12 cellular contexts compared by ENCODE assay signal in genomic region chr19:50327461-50328256, GRCh38. TPM values are rescaled to one million over a fixed set of nuclear protein-coding genes. Genes with fewer than 3 reads are reported as not detected.
DNase-seq lines count a peak whose midpoint lies in the region; ATAC-seq, FAIRE-seq and TF ChIP-seq lines count a peak whose summit lies in the region.
"Had no signal": no experiment of that assay in that cellular context is flagged by ENCODE, and none has a peak within 500 bp of the region (broad histone marks: within the 10 kb centered on the region; RNA-seq: fewer than 3 reads in every experiment).

No MANE protein-coding gene starts in this region.

- WGBS in K562 (ENCODE audit: insufficient coverage, low coverage, missing lambda C conversion rate) = 6% methylated on average over 10 of the region's 25 CpGs

- peaks cover 3% of the 10 kb centered on the region; the same call in 1 of the 2 replicates for H3K79me2 ChIP-seq in HCT116 (ENCODE audit: insufficient read depth, low read length)
- H3K79me2 ChIP-seq in K562 (ENCODE audit: control insufficient read depth, insufficient read depth, low read length) = peaks cover 28% of the 10 kb centered on the region

- no peak for DNase-seq in CD4-positive, alpha-beta memory T cell
- DNase-seq in HCT116 (ENCODE audit: low read depth, low spot score) = no peak
- DNase-seq in K562 (ENCODE audit: extremely low read depth in 1 of 4, low spot score in 3 of 4) = no peak
- no peak for DNase-seq in neural crest cell (ENCODE audit: low read depth, low spot score)
- DNase-seq in SW480 (ENCODE audit: low spot score) = no peak
- DNase-seq in NCI-H1930 (lab: John Stamatoyannopoulos, UW) = no peak
- DNase-seq: activated gamma-delta T cell, NCI-H1436 treated with DMSO at 0.1 percent for 48 hours had no signal

- H3K9me3 Mint-ChIP-seq in CD4-positive, alpha-beta memory T cell = peaks cover 0 to 29% (median 14%) of the 10 kb centered on the region in 8 donors
- H3K9me3 Mint-ChIP-seq in neural crest cell = no peaks in the 10 kb centered on the region

- H2AFZ ChIP-seq in HCT116 (ENCODE audit: low read depth, low read length, poor library complexity, severe bottlenecking) (no peak overlapping the region), K562 (ENCODE audit: low read depth, low read length) (no peak overlapping the region)

- H3K4me3 Mint-ChIP-seq in CD4-positive, alpha-beta memory T cell = peak overlapping the region; percentile 21 to 66 (median 62)
- H3K4me3 Mint-ChIP-seq in neural crest cell = peak overlapping the region; percentile 76

- ATAC-seq in HCT116 = no peak
- no peak for ATAC-seq in K562
- ATAC-seq in GM18511 (IDR thresholded peaks at IDR 0.05; ENCODE audit: unreplicated experiment) = no peak
- ATAC-seq in HG02938 (IDR thresholded peaks at IDR 0.05; ENCODE audit: unreplicated experiment) = no peak
- ATAC-seq: left lung had no signal

- RAD21 ChIA-PET in HCT116 (lab: Charles Lee; ENCODE audit: low non-redundant PET in 1 of 2, low total read pairs in 2 of 2, uncharacterized antibody in 2 of 2, unreplicated experiment in 2 of 2) = no interaction called here

- CTCF ChIA-PET in CD4-positive, alpha-beta memory T cell (lab: Charles Lee; ENCODE audit: partially characterized antibody) = interaction anchor here (0.6 kb wide), 1 partner anchor 43 kb away, joined by 3 read pairs; no protein-coding TSS in a partner anchor
- CTCF ChIA-PET in HCT116 (lab: Charles Lee) = interaction anchor here (1.7 to 1.9 kb wide), 2 partner anchors 8 to 41 kb away, joined by 4 to 10 read pairs; no protein-coding TSS in a partner anchor
- CTCF ChIA-PET in K562 (lab: Yijun Ruan, JAX; ENCODE audit: low intra/inter-chr PET ratio) = interaction anchor here (1.1 to 1.8 kb wide), 4 partner anchors 63 to 180 kb away, joined by 5 to 8 read pairs (median 6); no protein-coding TSS in a partner anchor

- BruUV-seq in HCT116 (replicated peaks; lab: Mats Ljungman, UMichigan) (no TSS peak), K562 (replicated peaks; lab: Mats Ljungman, UMichigan) (no TSS peak)

- TF ChIP-seq POLR2A in HCT116 (IDR thresholded peaks at IDR 0.05; ENCODE audit: borderline replicate concordance, extremely low read depth, insufficient read depth, insufficient read length) (no peak), K562 (conservative IDR thresholded peaks at IDR 0.05) (no peak)

- no peak overlapping the region for H3K27ac ChIP-seq in CD4-positive, alpha-beta memory T cell (ENCODE audit: low read depth, low read length)
- no peak overlapping the region for H3K27ac ChIP-seq in HCT116 (ENCODE audit: low read depth, low read length)
- no peak overlapping the region for H3K27ac ChIP-seq in K562 (ENCODE audit: extremely low read depth, low read depth, low read length)
- H3K27ac ChIP-seq: left lung had no signal

- in situ Hi-C loops in K562 (cut with MboI) = no loop called here

- no peak for TF ChIP-seq EP300 in K562 (IDR thresholded peaks at IDR 0.05; ENCODE audit: low read length)

- H3K36me3 Mint-ChIP-seq in CD4-positive, alpha-beta memory T cell = peaks cover 5 to 6% of the 10 kb centered on the region in 2 donors
- peaks cover 3% of the 10 kb centered on the region for H3K36me3 Mint-ChIP-seq in neural crest cell (ENCODE audit: low read depth)

- H3K9me2 ChIP-seq in HCT116 (ENCODE audit: insufficient read depth) = no peaks in the 10 kb centered on the region

- intact Hi-C loops in CD4-positive, alpha-beta memory T cell (cut with micrococcal nuclease) = no loop called here
- intact Hi-C loops in HCT116 (cut with micrococcal nuclease) (loop anchor here (2.0 kb wide), 1 partner anchor 163 kb away; no protein-coding TSS in a partner anchor), K562 (cut with micrococcal nuclease) (loop anchor here (5.0 kb wide), 1 partner anchor 60 kb away; no protein-coding TSS in a partner anchor)

- H3K4me1 Mint-ChIP-seq in CD4-positive, alpha-beta memory T cell = peaks cover 30 to 64% (median 50%) of the 10 kb centered on the region in 4 donors
- peaks cover 47% of the 10 kb centered on the region for H3K4me1 Mint-ChIP-seq in neural crest cell

- H3K9me3 ChIP-seq in CD4-positive, alpha-beta memory T cell (ENCODE audit: control insufficient read depth in 1 of 2, low read length in 2 of 2) = no peaks in the 10 kb centered on the region
- H3K9me3 ChIP-seq in HCT116 (ENCODE audit: control insufficient read depth in 1 of 2, insufficient read depth in 1 of 2, low read depth in 1 of 2, low read length in 2 of 2) = no peaks in the 10 kb centered on the region
- no peaks in the 10 kb centered on the region for H3K9me3 ChIP-seq in K562 (replicated peaks; ENCODE audit: control insufficient read depth, insufficient read depth, low read depth, low read length)
- H3K9me3 ChIP-seq: left lung had no signal

- FAIRE-seq in K562 (lab: Jason Lieb, UNC) = no peak

- H3K9me1 ChIP-seq in K562 (ENCODE audit: control insufficient read depth, insufficient read depth, low read length) = peaks cover 3% of the 10 kb centered on the region

- peaks cover 33% of the 10 kb centered on the region for H3K27me3 ChIP-seq in CD4-positive, alpha-beta memory T cell (ENCODE audit: insufficient read depth, low read length)
- H3K27me3 ChIP-seq in HCT116 (ENCODE audit: insufficient read depth, low read length) (no peaks in the 10 kb centered on the region), K562 (ENCODE audit: control insufficient read depth in 2 of 2, insufficient read depth in 2 of 2, low read length in 2 of 2) (no peaks in the 10 kb centered on the region)

- no peaks in the 10 kb centered on the region for H3K36me3 ChIP-seq in CD4-positive, alpha-beta memory T cell (ENCODE audit: insufficient read depth, low read length)
- peaks cover 0 to 6% of the 10 kb centered on the region in 2 experiments; a peak in 2 of 4 replicates for H3K36me3 ChIP-seq in HCT116 (ENCODE audit: control insufficient read depth in 1 of 2, insufficient read depth in 2 of 2, low read length in 2 of 2)
- peaks cover 11% of the 10 kb centered on the region; the same call in 1 of the 3 replicates for H3K36me3 ChIP-seq in K562 (ENCODE audit: control insufficient read depth, insufficient read depth, low read length)
- H3K36me3 ChIP-seq: left lung had no signal

- no peak overlapping the region for H3K4me3 ChIP-seq in CD4-positive, alpha-beta memory T cell (ENCODE audit: low read length in 2 of 2)
- peak overlapping the region; percentile 11 to 32; a peak in 3 of 4 replicates for H3K4me3 ChIP-seq in HCT116 (replicated peaks in 1 of 2; ENCODE audit: low read depth in 1 of 2, low read length in 2 of 2)
- peak overlapping the region; percentile 44 for H3K4me3 ChIP-seq in K562

- no peak for TF ChIP-seq CTCF in HCT116 (IDR thresholded peaks at IDR 0.05 in 2 of 3, conservative IDR thresholded peaks at IDR 0.05 in 1 of 3; ENCODE audit: borderline replicate concordance in 1 of 3, insufficient read depth in 1 of 3, low read depth in 2 of 3, low read length in 2 of 3)
- TF ChIP-seq CTCF in K562 (IDR thresholded peaks at IDR 0.05 in 2 of 3, conservative IDR thresholded peaks at IDR 0.05 in 1 of 3; ENCODE audit: insufficient read depth in 2 of 3, low read depth in 1 of 3, low read length in 3 of 3) = no peak
- no peak for TF ChIP-seq CTCF in neural crest cell (conservative IDR thresholded peaks at IDR 0.05)

- POLR2A ChIA-PET in CD4-positive, alpha-beta memory T cell (lab: Charles Lee; ENCODE audit: partially characterized antibody) = interaction anchor here (1.0 kb wide), 1 partner anchor 30 kb away, joined by 5 read pairs; no protein-coding TSS in a partner anchor
- POLR2A ChIA-PET in HCT116 (lab: Charles Lee) (no interaction called here), K562 (lab: Yijun Ruan, JAX) (no interaction called here)

- peaks cover 23 to 46% of the 10 kb centered on the region in 2 donors for H3K27me3 Mint-ChIP-seq in CD4-positive, alpha-beta memory T cell
- peaks cover 70% of the 10 kb centered on the region for H3K27me3 Mint-ChIP-seq in neural crest cell (ENCODE audit: low read depth)

- TF ChIP-seq RAD21 in HCT116 (IDR thresholded peaks at IDR 0.05; ENCODE audit: low read depth) (no peak), K562 (CRISPR knock-in tag; conservative IDR thresholded peaks at IDR 0.05 in 1 of 2, IDR thresholded peaks at IDR 0.05 in 1 of 2) (no peak)

- H4K20me1 ChIP-seq in HCT116 (ENCODE audit: insufficient read depth) = no peaks in the 10 kb centered on the region
- H4K20me1 ChIP-seq in K562 (replicated peaks; ENCODE audit: control insufficient read depth, insufficient read depth, low read length) = peaks cover 44% of the 10 kb centered on the region

- peak overlapping the region in 4 of 7 donors; percentile 42 to 78 (median 65) for H3K27ac Mint-ChIP-seq in CD4-positive, alpha-beta memory T cell
- no peak overlapping the region for H3K27ac Mint-ChIP-seq in neural crest cell (ENCODE audit: unreplicated experiment)

- H3K4me1 ChIP-seq in CD4-positive, alpha-beta memory T cell (ENCODE audit: insufficient read depth, low read length) = peaks cover 55% of the 10 kb centered on the region
- peaks cover 31 to 63% of the 10 kb centered on the region in 2 experiments for H3K4me1 ChIP-seq in HCT116 (ENCODE audit: control insufficient read depth in 1 of 2, insufficient read depth in 2 of 2, low read length in 2 of 2)
- H3K4me1 ChIP-seq in K562 (replicated peaks in 1 of 2; ENCODE audit: control insufficient read depth in 2 of 2, insufficient read depth in 2 of 2, low read length in 2 of 2) = peaks cover 36 to 75% of the 10 kb centered on the region in 2 experiments

- no peak overlapping the region for H3K9ac ChIP-seq in HCT116 (ENCODE audit: low read length)
- peak overlapping the region in 1 of 2 experiments; percentile 94; a peak in 2 of 4 replicates for H3K9ac ChIP-seq in K562 (ENCODE audit: insufficient read depth in 1 of 2, low read depth in 2 of 2, low read length in 2 of 2)

- peak overlapping the region; percentile 67 for H3K4me2 ChIP-seq in HCT116 (ENCODE audit: low read length)
- H3K4me2 ChIP-seq in K562 (ENCODE audit: insufficient read depth, low read length) = peak overlapping the region; percentile 78

RNA-seq across cellular contexts. Expression of gene KCNC3, which starts 1.5 kb away (rescaled TPM):
- 1 to 10 TPM; 1.6 to 1.7 TPM for total RNA-seq in CD4-positive, alpha-beta memory T cell
- not detected for polyA plus RNA-seq in CD4-positive, alpha-beta memory T cell
- total RNA-seq in HCT116 (2021; ENCODE audit: unreplicated experiment) = 6.9 TPM
- polyA plus RNA-seq in HCT116 (2012) = 2.9 and 4.6 TPM in 2 replicates
- total RNA-seq in K562 (2011; cell fraction: chromatin; rRNA removed; ENCODE audit: low replicate concordance) = 19.8 and 38.5 TPM in 2 replicates
- total RNA-seq in K562 (2011; cell fraction: nucleolus; rRNA removed) = 17.0 and 18.4 TPM in 2 replicates
- 18.8 and 48.6 TPM in 2 replicates for total RNA-seq in K562 (2011; cell fraction: nucleoplasm; rRNA removed)
- total RNA-seq in K562 (2014; rRNA removed) = 1.8 and 4.0 TPM in 2 replicates
- total RNA-seq in K562 (2014; rRNA removed; fragmentation: Illumina TruSeq; extraction: Trizol) = 1.4 and 1.7 TPM in 2 replicates
- total RNA-seq in K562 (2015; rRNA removed; fragmentation: Illumina TruSeq; extraction: Trizol) = 2.1 and 3.0 TPM in 2 replicates
- 20.2 and 26.2 TPM in 2 replicates for total RNA-seq in K562 (2021)
- 2.0 and 3.7 TPM in 2 replicates for polyA plus RNA-seq in K562 (2011; rRNA removed)
- polyA plus RNA-seq in K562 (2011; cell fraction: cytosol; rRNA removed) = 2.0 and 2.7 TPM in 2 replicates
- 12.7 and 28.1 TPM in 2 replicates for polyA plus RNA-seq in K562 (2011; cell fraction: nucleus; rRNA removed)
- polyA plus RNA-seq in K562 (2012) = 10.3 and 13.2 TPM in 2 replicates
- 14.9 and 16.4 TPM in 2 replicates for polyA plus RNA-seq in K562 (2014; fragmentation: Illumina TruSeq; extraction: Trizol)
- under 1 TPM; 0.03 to 0.06 TPM for polyA plus RNA-seq in K562 (2014; fragmentation: Nextera tagmentation; extraction: Ambion mirVana)
- polyA plus RNA-seq in K562 (2014; rRNA removed) = 13.2 and 14.2 TPM in 2 replicates
- polyA minus RNA-seq in K562 (2011; rRNA and poly(A)+ RNA removed) = 1.2 and 2.0 TPM in 2 replicates
- polyA minus RNA-seq in K562 (2011; cell fraction: cytosol; rRNA and poly(A)+ RNA removed) = 8.9 and 10.9 TPM in 2 replicates
- polyA minus RNA-seq in K562 (2011; cell fraction: nucleus; rRNA and poly(A)+ RNA removed) = 7.8 and 7.9 TPM in 2 replicates
- total RNA-seq in neural crest cell = 4.0 and 4.2 TPM in 2 replicates
- total RNA-seq: fibroblast of villous mesenchyme had no signal

RNA-seq across cellular contexts. Expression of gene NAPSA, which starts 37.8 kb away (rescaled TPM):
- total RNA-seq in CD4-positive, alpha-beta memory T cell = 1 to 10 TPM; 4.8 to 6.6 TPM
- polyA plus RNA-seq in CD4-positive, alpha-beta memory T cell = under 1 TPM; 0.57 to 0.61 TPM
- total RNA-seq in HCT116 (2021; ENCODE audit: unreplicated experiment) (4.4 TPM), K562 (2014; rRNA removed) (0.41 and 0.78 TPM in 2 replicates), K562 (2014; rRNA removed; fragmentation: Illumina TruSeq; extraction: Trizol) (0.45 and 0.65 TPM in 2 replicates), K562 (2015; rRNA removed; fragmentation: Illumina TruSeq; extraction: Trizol) (0.45 and 0.76 TPM in 2 replicates), K562 (2021) (1.9 and 2.3 TPM in 2 replicates), neural crest cell (0.96 and 1.0 TPM in 2 replicates)
- 3.4 and 3.7 TPM in 2 replicates for polyA plus RNA-seq in HCT116 (2012)
- 3.9 and 8.3 TPM in 2 replicates for total RNA-seq in K562 (2011; cell fraction: chromatin; rRNA removed; ENCODE audit: low replicate concordance)
- 5.0 and 5.5 TPM in 2 replicates for total RNA-seq in K562 (2011; cell fraction: nucleolus; rRNA removed)
- 3.6 and 5.6 TPM in 2 replicates for total RNA-seq in K562 (2011; cell fraction: nucleoplasm; rRNA removed)
- polyA plus RNA-seq in K562 (2011; rRNA removed) (1.2 and 1.9 TPM in 2 replicates), K562 (2014; fragmentation: Illumina TruSeq; extraction: Trizol) (0.89 and 1.1 TPM in 2 replicates), K562 (2014; fragmentation: Nextera tagmentation; extraction: Ambion mirVana) (under 1 TPM; 0.25 to 0.49 TPM), K562 (2014; rRNA removed) (0.69 and 1.6 TPM in 2 replicates)
- polyA plus RNA-seq in K562 (2011; cell fraction: cytosol; rRNA removed) = 1.4 and 1.9 TPM in 2 replicates
- 11.3 and 12.5 TPM in 2 replicates for polyA plus RNA-seq in K562 (2011; cell fraction: nucleus; rRNA removed)
- 2.0 and 3.0 TPM in 2 replicates for polyA plus RNA-seq in K562 (2012)
- polyA minus RNA-seq in K562 (2011; rRNA and poly(A)+ RNA removed) = 0.42 and 0.57 TPM in 2 replicates
- 1.5 TPM in 1 of 2 replicates, not detected in the other for polyA minus RNA-seq in K562 (2011; cell fraction: cytosol; rRNA and poly(A)+ RNA removed)
- polyA minus RNA-seq in K562 (2011; cell fraction: nucleus; rRNA and poly(A)+ RNA removed) = 2.0 and 2.2 TPM in 2 replicates

RNA-seq across cellular contexts. Expression of gene NR1H2, which starts 48.6 kb away (rescaled TPM):
- total RNA-seq in CD4-positive, alpha-beta memory T cell = 100 to 1,000 TPM; 103 to 109 TPM
- polyA plus RNA-seq in CD4-positive, alpha-beta memory T cell = 10 to 100 TPM; 86.9 to 88.0 TPM
- total RNA-seq in HCT116 (2021; ENCODE audit: unreplicated experiment) (40.3 TPM), K562 (2014; rRNA removed) (51.4 and 68.1 TPM in 2 replicates), K562 (2014; rRNA removed; fragmentation: Illumina TruSeq; extraction: Trizol) (10.6 and 12.3 TPM in 2 replicates), K562 (2015; rRNA removed; fragmentation: Illumina TruSeq; extraction: Trizol) (32.9 and 35.0 TPM in 2 replicates), K562 (2021) (56.7 and 58.2 TPM in 2 replicates), neural crest cell (21.8 and 22.8 TPM in 2 replicates)
- polyA plus RNA-seq in HCT116 (2012) = 43.0 and 51.2 TPM in 2 replicates
- total RNA-seq in K562 (2011; cell fraction: chromatin; rRNA removed; ENCODE audit: low replicate concordance) = 31.6 and 83.2 TPM in 2 replicates
- 66.3 and 72.5 TPM in 2 replicates for total RNA-seq in K562 (2011; cell fraction: nucleolus; rRNA removed)
- 41.0 and 45.6 TPM in 2 replicates for total RNA-seq in K562 (2011; cell fraction: nucleoplasm; rRNA removed)
- polyA plus RNA-seq in K562 (2011; rRNA removed) (24.0 and 37.5 TPM in 2 replicates), K562 (2014; fragmentation: Illumina TruSeq; extraction: Trizol) (23.8 and 51.0 TPM in 2 replicates), K562 (2014; fragmentation: Nextera tagmentation; extraction: Ambion mirVana) (1 to 10 TPM in 1 of 2 experiments, under 1 TPM in 1; 0.11 to 1.5 TPM), K562 (2014; rRNA removed) (61.9 and 73.8 TPM in 2 replicates)
- 42.2 and 70.3 TPM in 2 replicates for polyA plus RNA-seq in K562 (2011; cell fraction: cytosol; rRNA removed)
- 71.7 and 110 TPM in 2 replicates for polyA plus RNA-seq in K562 (2011; cell fraction: nucleus; rRNA removed)
- 51.4 and 65.3 TPM in 2 replicates for polyA plus RNA-seq in K562 (2012)
- 12.7 and 17.8 TPM in 2 replicates for polyA minus RNA-seq in K562 (2011; rRNA and poly(A)+ RNA removed)
- polyA minus RNA-seq in K562 (2011; cell fraction: cytosol; rRNA and poly(A)+ RNA removed) = 15.7 and 17.4 TPM in 2 replicates
- polyA minus RNA-seq in K562 (2011; cell fraction: nucleus; rRNA and poly(A)+ RNA removed) = 28.8 and 37.7 TPM in 2 replicates

RNA-seq across cellular contexts. Expression of gene POLD1, which starts 56.5 kb away (rescaled TPM):
- total RNA-seq in CD4-positive, alpha-beta memory T cell = 10 to 100 TPM; 40.4 to 41.1 TPM
- 10 to 100 TPM; 29.3 to 30.7 TPM for polyA plus RNA-seq in CD4-positive, alpha-beta memory T cell
- total RNA-seq in HCT116 (2021; ENCODE audit: unreplicated experiment) (122 TPM), K562 (2014; rRNA removed) (258 and 338 TPM in 2 replicates), K562 (2014; rRNA removed; fragmentation: Illumina TruSeq; extraction: Trizol) (15.3 and 28.3 TPM in 2 replicates), K562 (2015; rRNA removed; fragmentation: Illumina TruSeq; extraction: Trizol) (89.4 and 95.2 TPM in 2 replicates), K562 (2021) (296 and 312 TPM in 2 replicates), neural crest cell (151 and 160 TPM in 2 replicates)
- polyA plus RNA-seq in HCT116 (2012) = 92.4 and 93.2 TPM in 2 replicates
- 79.9 and 373 TPM in 2 replicates for total RNA-seq in K562 (2011; cell fraction: chromatin; rRNA removed; ENCODE audit: low replicate concordance)
- 460 and 477 TPM in 2 replicates for total RNA-seq in K562 (2011; cell fraction: nucleolus; rRNA removed)
- total RNA-seq in K562 (2011; cell fraction: nucleoplasm; rRNA removed) = 147 and 179 TPM in 2 replicates
- polyA plus RNA-seq in K562 (2011; rRNA removed) (45.2 and 88.6 TPM in 2 replicates), K562 (2014; fragmentation: Illumina TruSeq; extraction: Trizol) (47.8 and 97.9 TPM in 2 replicates), K562 (2014; fragmentation: Nextera tagmentation; extraction: Ambion mirVana) (1 to 10 TPM; 1.3 to 6.4 TPM), K562 (2014; rRNA removed) (161 and 163 TPM in 2 replicates)
- 86.2 and 222 TPM in 2 replicates for polyA plus RNA-seq in K562 (2011; cell fraction: cytosol; rRNA removed)
- 460 and 607 TPM in 2 replicates for polyA plus RNA-seq in K562 (2011; cell fraction: nucleus; rRNA removed)
- polyA plus RNA-seq in K562 (2012) = 164 and 224 TPM in 2 replicates
- polyA minus RNA-seq in K562 (2011; rRNA and poly(A)+ RNA removed) = 33.3 and 52.7 TPM in 2 replicates
- 165 and 236 TPM in 2 replicates for polyA minus RNA-seq in K562 (2011; cell fraction: cytosol; rRNA and poly(A)+ RNA removed)
- polyA minus RNA-seq in K562 (2011; cell fraction: nucleus; rRNA and poly(A)+ RNA removed) = 166 and 171 TPM in 2 replicates

Comparison
In these comparisons a context has a peak if more than half of its experiments do, and no peak if none do; other contexts are left out.
1. H3K4me3 ChIP-seq: peak in HCT116 (2 of 2) and K562 (single experiment); none in CD4-positive, alpha-beta memory T cell (0 of 2).